Comparison of ENCODE assay signal across 15 cellular contexts in genomic region chr2:163595033-163595432, GRCh38.
DNase-seq lines count a peak whose midpoint lies in the region; ATAC-seq and TF ChIP-seq lines count a peak whose summit lies in the region.
"Had no signal": no experiment of that assay in that cellular context is flagged by ENCODE, and none has a peak within 500 bp of the region (broad histone marks: within the 10 kb centered on the region; RNA-seq: fewer than 3 reads in every experiment).

No MANE protein-coding gene starts in this region.

- H3K27ac ChIP-seq in aorta (ENCODE audit: low read depth in 1 of 2, low read length in 2 of 2) (no peak overlapping the region), prostate gland (no peak overlapping the region)

- peak; percentile 15 to 24 for DNase-seq in NCI-H526 (lab: John Stamatoyannopoulos, UW)
- peak; percentile 12 for DNase-seq in astrocyte of the spinal cord (ENCODE audit: low read depth, low spot score)
- DNase-seq in aorta = no peak
- no peak for DNase-seq in naive thymus-derived CD8-positive, alpha-beta T cell
- DNase-seq in H4 (ENCODE audit: low spot score) = no peak
- no peak for DNase-seq in prostate gland (ENCODE audit: low spot score)
- DNase-seq: BE2C; CD8-positive, alpha-beta T cell; DND-41; GF-D8; HCEC 1CT; Kasumi-1; NCI-H2029; NCI-H510A had no signal

- POLR2A ChIA-PET in naive thymus-derived CD8-positive, alpha-beta T cell (lab: Charles Lee) = no interaction called here

- in situ Hi-C loops in astrocyte of the spinal cord (cut with HindIII; ENCODE audit: low sequenced_read_pairs) = no loop called here

- H3K4me1 Mint-ChIP-seq in nephron = peaks cover 31% of the 10 kb centered on the region
- no peaks in the 10 kb centered on the region for H3K4me1 Mint-ChIP-seq in naive thymus-derived CD8-positive, alpha-beta T cell

- no peak for TF ChIP-seq POLR2A in prostate gland (IDR thresholded peaks at IDR 0.05)

- H3K27me3 ChIP-seq in aorta (ENCODE audit: control insufficient read depth in 1 of 2, insufficient read depth in 2 of 2, low read length in 1 of 2) (no peaks in the 10 kb centered on the region), prostate gland (replicated peaks; ENCODE audit: insufficient read depth) (no peaks in the 10 kb centered on the region)
- H3K27me3 ChIP-seq: BE2C had no signal

- H3K4me1 ChIP-seq in aorta (ENCODE audit: control insufficient read depth in 1 of 2, insufficient read depth in 2 of 2, low read length in 2 of 2) (peaks cover 0 to 4% of the 10 kb centered on the region in 2 donors), prostate gland (replicated peaks) (no peaks in the 10 kb centered on the region)
- H3K4me1 ChIP-seq: BE2C had no signal

- intact Hi-C loops in aorta (cut with DNase I) (no loop called here), prostate gland (cut with DNase I) (no loop called here)

- H3K36me3 Mint-ChIP-seq in nephron (ENCODE audit: low read depth) = no peaks in the 10 kb centered on the region
- no peaks in the 10 kb centered on the region for H3K36me3 Mint-ChIP-seq in naive thymus-derived CD8-positive, alpha-beta T cell
- H3K36me3 Mint-ChIP-seq: CD8-positive, alpha-beta T cell had no signal

- no peak overlapping the region for H3K4me3 Mint-ChIP-seq in nephron
- no peak overlapping the region for H3K4me3 Mint-ChIP-seq in naive thymus-derived CD8-positive, alpha-beta T cell
- H3K4me3 Mint-ChIP-seq: CD8-positive, alpha-beta T cell had no signal

- H3K9me3 Mint-ChIP-seq in nephron = no peaks in the 10 kb centered on the region
- H3K9me3 Mint-ChIP-seq in naive thymus-derived CD8-positive, alpha-beta T cell = peaks cover 0 to 6% (median 0%) of the 10 kb centered on the region in 9 donors

- H3K4me3 ChIP-seq in astrocyte of the spinal cord (ENCODE audit: low read depth, low read length) (no peak overlapping the region), aorta (ENCODE audit: low read length in 2 of 2) (no peak overlapping the region), prostate gland (no peak overlapping the region)

- WGBS in aorta, 2 donors = 2 to 7% methylated on average over 1 of the region's 1 CpG
- 48% methylated on average over 1 of the region's 1 CpG for WGBS in prostate gland

- no peaks in the 10 kb centered on the region for H3K27me3 Mint-ChIP-seq in nephron (ENCODE audit: low read depth)
- no peaks in the 10 kb centered on the region for H3K27me3 Mint-ChIP-seq in naive thymus-derived CD8-positive, alpha-beta T cell

- H3K9me3 ChIP-seq in aorta (ENCODE audit: control insufficient read depth, low read length) = no peaks in the 10 kb centered on the region
- no peaks in the 10 kb centered on the region for H3K9me3 ChIP-seq in prostate gland
- H3K9me3 ChIP-seq: BE2C had no signal

- ATAC-seq in aorta (ENCODE audit: low FRiP score) = peak; percentile 50
- ATAC-seq in naive thymus-derived CD8-positive, alpha-beta T cell = no peak
- ATAC-seq: CD8-positive, alpha-beta T cell had no signal

- H3K36me3 ChIP-seq in aorta (ENCODE audit: control insufficient read depth in 1 of 2, insufficient read depth in 2 of 2, low read length in 1 of 2) (no peaks in the 10 kb centered on the region), prostate gland (no peaks in the 10 kb centered on the region)
- H3K36me3 ChIP-seq: BE2C had no signal

- peak overlapping the region in 2 of 3 experiments; percentile 6 to 50 for H3K27ac Mint-ChIP-seq in nephron
- H3K27ac Mint-ChIP-seq in naive thymus-derived CD8-positive, alpha-beta T cell = no peak overlapping the region
- H3K27ac Mint-ChIP-seq: CD8-positive, alpha-beta T cell had no signal

- TF ChIP-seq CTCF in astrocyte of the spinal cord (IDR thresholded peaks at IDR 0.05; ENCODE audit: low read depth, low read length) = no peak
- no peak for TF ChIP-seq CTCF in nephron (IDR thresholded peaks at IDR 0.05; ENCODE audit: unreplicated experiment in 3 of 3)
- TF ChIP-seq CTCF in prostate gland (IDR thresholded peaks at IDR 0.05) = no peak

Comparison
In these comparisons a context has a peak if more than half of its experiments do, and no peak if none do; other contexts are left out.
1. DNase-seq: peak in NCI-H526 (2 of 2) and astrocyte of the spinal cord (single experiment); none in aorta (0 of 2), naive thymus-derived CD8-positive, alpha-beta T cell (0 of 10), H4 (single experiment) and prostate gland (single experiment).
2. H3K27ac Mint-ChIP-seq: peak in nephron (2 of 3); none in naive thymus-derived CD8-positive, alpha-beta T cell (0 of 10).